7 cellular contexts compared by ENCODE assay signal in genomic region chr12:70824511-70824910, GRCh38.
"Had no signal": no experiment of that assay in that cellular context is flagged by ENCODE, and none has a peak within 500 bp of the region (broad histone marks: within the 10 kb centered on the region; RNA-seq: fewer than 3 reads in every experiment).

No MANE protein-coding gene starts in this region.

- ATAC-seq: HCT116 had no signal

- DNase-seq: GM23248, GOT3, H7, HFFc6, Karpas-422, KBM-7 had no signal
